In genomic region chr20:54049156-54049555, GRCh38 we compare ENCODE assay signal across 26 cellular contexts. TPM values are rescaled to one million over a fixed set of nuclear protein-coding genes. Genes with fewer than 3 reads are reported as not detected.
"Had no signal": no experiment of that assay in that cellular context is flagged by ENCODE, and none has a peak within 500 bp of the region (broad histone marks: within the 10 kb centered on the region; RNA-seq: fewer than 3 reads in every experiment).

No MANE protein-coding gene starts in this region.

- DNase-seq: activated B cell treated with CpG ODN at 0.5 μM for 24 hours; activated CD4-positive, alpha-beta memory T cell treated with anti-CD3 and anti-CD28 coated beads for 36 hours; activated CD4-positive, alpha-beta T cell treated with anti-CD3 and anti-CD28 coated beads for 1 hour; activated CD4-positive, alpha-beta T cell treated with anti-CD3 and anti-CD28 coated beads, Interleukin-2, amount 10 ng/mL, durations not matched to agents 7 days and 5 days; activated CD8-positive, alpha-beta memory T cell treated with anti-CD3 and anti-CD28 coated beads for 24 hours; activated gamma-delta T cell; activated naive CD4-positive, alpha-beta T cell treated with anti-CD3 and anti-CD28 coated beads for 36 hours; activated T-cell treated with anti-CD3 and anti-CD28 coated beads, Interleukin-2, amount 50 U/mL, for 4 hours; central memory CD4-positive, alpha-beta T cell; Kasumi-1; KBM-7; NCI-H1092; NCI-H1417; NCI-H1930; NCI-H2171 treated with DMSO at 0.1 percent for 48 hours; NCI-H226; NCI-H526 treated with DMSO at 0.1 percent for 48 hours; NCI-H82; SIG-M5; T-cell; T-helper 2 cell; T1000 had no signal

- H3K27me3 Mint-ChIP-seq: activated B cell treated with CpG ODN at 0.5 μM for 24 hours; activated CD4-positive, alpha-beta memory T cell treated with anti-CD3 and anti-CD28 coated beads for 36 hours; activated naive CD8-positive, alpha-beta T cell had no signal

- H3K4me3 Mint-ChIP-seq: activated B cell treated with CpG ODN at 0.5 μM for 24 hours; activated CD4-positive, alpha-beta memory T cell treated with anti-CD3 and anti-CD28 coated beads for 36 hours; activated CD4-positive, alpha-beta T cell treated with anti-CD3 and anti-CD28 coated beads, Interleukin-2, amount 10 ng/mL, durations not matched to agents 7 days and 5 days; activated naive CD4-positive, alpha-beta T cell treated with anti-CD3 and anti-CD28 coated beads for 36 hours; activated naive CD8-positive, alpha-beta T cell; activated T-cell treated with anti-CD3 and anti-CD28 coated beads, Interleukin-2, amount 50 U/mL, for 4 hours; T-cell had no signal

- H3K36me3 Mint-ChIP-seq: activated CD4-positive, alpha-beta memory T cell treated with anti-CD3 and anti-CD28 coated beads for 36 hours; T-cell had no signal

- H3K4me3 ChIP-seq: breast epithelium had no signal

- H3K9me3 Mint-ChIP-seq: activated naive CD4-positive, alpha-beta T cell treated with anti-CD3 and anti-CD28 coated beads for 36 hours; T-cell had no signal

- ATAC-seq: activated T-cell treated with anti-CD3 and anti-CD28 coated beads, Interleukin-2, amount 50 U/mL, for 4 hours; T-cell had no signal

- H3K27ac Mint-ChIP-seq: activated B cell treated with CpG ODN at 0.5 μM for 24 hours; activated CD4-positive, alpha-beta memory T cell treated with anti-CD3 and anti-CD28 coated beads for 36 hours; activated CD4-positive, alpha-beta T cell treated with anti-CD3 and anti-CD28 coated beads, Interleukin-2, amount 10 ng/mL, durations not matched to agents 7 days and 5 days; activated naive CD4-positive, alpha-beta T cell treated with anti-CD3 and anti-CD28 coated beads for 36 hours; activated naive CD8-positive, alpha-beta T cell; T-cell had no signal

RNA-seq across cellular contexts. Expression of gene BCAS1, which starts 21.2 kb away (rescaled TPM):
- total RNA-seq: NCI-H460, RPMI7951 had no signal
